Comparison of ENCODE assay signal across 24 cellular contexts in genomic region chr12:52910248-52910883, GRCh38. TPM values are rescaled to one million over a fixed set of nuclear protein-coding genes. Genes with fewer than 3 reads are reported as not detected.
A peak's percentile ranks its signal among the peaks of the same experiment; 100 is the strongest.
DNase-seq lines count a peak whose midpoint lies in the region; ATAC-seq, FAIRE-seq and TF ChIP-seq lines count a peak whose summit lies in the region.
"Had no signal": no experiment of that assay in that cellular context is flagged by ENCODE, and none has a peak within 500 bp of the region (broad histone marks: within the 10 kb centered on the region; RNA-seq: fewer than 3 reads in every experiment).

No MANE protein-coding gene starts in this region.

- H4K20me1 ChIP-seq in OCI-LY7 (ENCODE audit: insufficient read depth, low read length), result no peaks in the 10 kb centered on the region
- no peaks in the 10 kb centered on the region for H4K20me1 ChIP-seq in endothelial cell of umbilical vein (replicated peaks; ENCODE audit: control insufficient read depth, extremely low read depth, insufficient read depth, low read length)

- peak overlapping the region; percentile 64 for H3K27ac Mint-ChIP-seq in Calu3 (ENCODE audit: unreplicated experiment)
- H3K27ac Mint-ChIP-seq: activated B cell treated with CpG ODN at 0.5 μM for 24 hours; activated naive CD8-positive, alpha-beta T cell treated with anti-CD3 and anti-CD28 coated beads for 36 hours; CD4-positive, alpha-beta T cell had no signal

- H3K27me3 Mint-ChIP-seq in Calu3 (ENCODE audit: unreplicated experiment), result no peaks in the 10 kb centered on the region
- H3K27me3 Mint-ChIP-seq: activated naive CD8-positive, alpha-beta T cell treated with anti-CD3 and anti-CD28 coated beads for 36 hours had no signal

- H2AFZ ChIP-seq in OCI-LY7 (ENCODE audit: low read length) (peak overlapping the region; percentile 33), endothelial cell of umbilical vein (ENCODE audit: low read depth, low read length) (peak overlapping the region; percentile 55), parathyroid adenoma (peak overlapping the region; percentile 35)

- H3K9ac ChIP-seq in endothelial cell of umbilical vein (replicated peaks; ENCODE audit: extremely low read depth, insufficient read depth, low read length) (no peak overlapping the region), parathyroid adenoma (no peak overlapping the region)

- in situ Hi-C loops in gastrocnemius medialis (cut with MboI; ENCODE audit: low sequenced_read_pairs in 4 of 4), result no loop called here

- H3K9me3 ChIP-seq in OCI-LY7 (ENCODE audit: low read length) (no peaks in the 10 kb centered on the region), endothelial cell of umbilical vein (replicated peaks; ENCODE audit: control insufficient read depth, insufficient read depth, low read length) (no peaks in the 10 kb centered on the region), parathyroid adenoma (ENCODE audit: control insufficient read depth, low read length) (no peaks in the 10 kb centered on the region), gastrocnemius medialis (no peaks in the 10 kb centered on the region)
- H3K9me3 ChIP-seq: heart right ventricle, mucosa of descending colon, testis had no signal

- H3K4me2 ChIP-seq in OCI-LY7 (ENCODE audit: low read length) (no peak overlapping the region), endothelial cell of umbilical vein (ENCODE audit: insufficient read depth, low read length) (no peak overlapping the region), parathyroid adenoma (ENCODE audit: low read length) (no peak overlapping the region)

- H3K36me3 Mint-ChIP-seq in Calu3 (ENCODE audit: insufficient read depth, unreplicated experiment), result peaks cover 33% of the 10 kb centered on the region
- H3K36me3 Mint-ChIP-seq: activated naive CD8-positive, alpha-beta T cell treated with anti-CD3 and anti-CD28 coated beads for 36 hours had no signal

- peaks cover 53% of the 10 kb centered on the region for H3K4me1 Mint-ChIP-seq in Calu3 (ENCODE audit: low read depth, unreplicated experiment)
- H3K4me1 Mint-ChIP-seq: activated B cell treated with CpG ODN at 0.5 μM for 24 hours had no signal

- H3K36me3 ChIP-seq in OCI-LY7 (ENCODE audit: insufficient read depth, low read length) (no peaks in the 10 kb centered on the region), endothelial cell of umbilical vein (ENCODE audit: control insufficient read depth in 2 of 2, extremely low read depth in 1 of 2, insufficient read depth in 2 of 2, low read length in 2 of 2) (no peaks in the 10 kb centered on the region), parathyroid adenoma (ENCODE audit: control insufficient read depth, insufficient read depth, low read length) (no peaks in the 10 kb centered on the region), gastrocnemius medialis (no peaks in the 10 kb centered on the region)
- H3K36me3 ChIP-seq: heart right ventricle had no signal

- H3K4me3 Mint-ChIP-seq in Calu3 (ENCODE audit: low read depth, unreplicated experiment), result no peak overlapping the region
- H3K4me3 Mint-ChIP-seq: activated B cell treated with CpG ODN at 0.5 μM for 24 hours; activated naive CD8-positive, alpha-beta T cell treated with anti-CD3 and anti-CD28 coated beads for 36 hours; CD4-positive, alpha-beta T cell had no signal

- CTCF ChIA-PET in Calu3 (lab: Charles Lee), result no interaction called here
- CTCF ChIA-PET in OCI-LY7 (lab: Charles Lee; ENCODE audit: unreplicated experiment), result interaction anchor here (0.6 kb wide), 2 partner anchors 30 to 1273 kb away, joined by 6 to 9 read pairs; no protein-coding TSS in a partner anchor
- CTCF ChIA-PET in endothelial cell of umbilical vein (lab: Charles Lee), result interaction anchor here (0.6 to 2.7 kb wide), 9 partner anchors 9 to 70 kb away, joined by 3 to 14 read pairs (median 6); no protein-coding TSS in a partner anchor

- no peaks in the 10 kb centered on the region for H3K27me3 ChIP-seq in endothelial cell of umbilical vein (ENCODE audit: control insufficient read depth in 2 of 2, insufficient read depth in 2 of 2, low read length in 2 of 2)
- H3K27me3 ChIP-seq in parathyroid adenoma (ENCODE audit: control insufficient read depth, insufficient read depth, low read length), result no peaks in the 10 kb centered on the region
- H3K27me3 ChIP-seq in gastrocnemius medialis, result peaks cover 0 to 3% (median 0%) of the 10 kb centered on the region in 3 donors
- H3K27me3 ChIP-seq: heart right ventricle, testis had no signal

- dilution Hi-C loops in endothelial cell of umbilical vein (cut with MboI; ENCODE audit: extremely low pct_ligation_motif_present, low sequenced_read_pairs), result no loop called here

- FAIRE-seq in endothelial cell of umbilical vein (lab: Jason Lieb, UNC), result no peak

- H3K4me1 ChIP-seq in OCI-LY7 (ENCODE audit: insufficient read depth, low read length, poor library complexity, severe bottlenecking) (peaks cover 28% of the 10 kb centered on the region), endothelial cell of umbilical vein (ENCODE audit: control insufficient read depth, extremely low read depth, insufficient read depth, low read length) (peaks cover 7% of the 10 kb centered on the region), parathyroid adenoma (peaks cover 27% of the 10 kb centered on the region), gastrocnemius medialis (no peaks in the 10 kb centered on the region)

- BruUV-seq in Calu3 (replicated peaks; lab: Mats Ljungman, UMichigan) (no TSS peak), OCI-LY7 (replicated peaks; lab: Mats Ljungman, UMichigan) (no TSS peak), endothelial cell of umbilical vein (replicated peaks; lab: Mats Ljungman, UMichigan) (no TSS peak)

- H3K79me2 ChIP-seq in OCI-LY7 (ENCODE audit: insufficient read depth, low read depth, low read length), result no peaks in the 10 kb centered on the region
- H3K79me2 ChIP-seq in endothelial cell of umbilical vein (ENCODE audit: control insufficient read depth, insufficient read depth, low read length), result no peaks in the 10 kb centered on the region
- no peaks in the 10 kb centered on the region for H3K79me2 ChIP-seq in parathyroid adenoma

- no peaks in the 10 kb centered on the region for H3K9me3 Mint-ChIP-seq in Calu3 (ENCODE audit: low read depth, unreplicated experiment)
- H3K9me3 Mint-ChIP-seq: activated B cell treated with CpG ODN at 0.5 μM for 24 hours; activated naive CD8-positive, alpha-beta T cell treated with anti-CD3 and anti-CD28 coated beads for 36 hours; CD4-positive, alpha-beta T cell had no signal

- POLR2A ChIA-PET in OCI-LY7 (lab: Charles Lee), result interaction anchor here (0.6 kb wide), 1 partner anchor 24 kb away, joined by 3 read pairs; no protein-coding TSS in a partner anchor
- POLR2A ChIA-PET in endothelial cell of umbilical vein (lab: Charles Lee), result no interaction called here

- H3K4me3 ChIP-seq in OCI-LY7 (ENCODE audit: low read depth, low read length, poor library complexity, severe bottlenecking), result no peak overlapping the region
- no peak overlapping the region for H3K4me3 ChIP-seq in endothelial cell of umbilical vein (replicated peaks in 1 of 3; ENCODE audit: insufficient read depth in 1 of 3, low read depth in 1 of 3, low read length in 3 of 3)
- H3K4me3 ChIP-seq in parathyroid adenoma (ENCODE audit: low read depth, low read length), result no peak overlapping the region
- no peak overlapping the region for H3K4me3 ChIP-seq in gastrocnemius medialis
- H3K4me3 ChIP-seq: heart right ventricle, mucosa of descending colon, testis had no signal

- H3K9me2 ChIP-seq in OCI-LY7 (ENCODE audit: insufficient read depth, low read length), result no peaks in the 10 kb centered on the region

- H3K9me1 ChIP-seq in endothelial cell of umbilical vein (replicated peaks; ENCODE audit: control insufficient read depth, extremely low read depth, insufficient read depth, low read length), result no peaks in the 10 kb centered on the region

- DNase-seq in Calu3, result no peak
- no peak for DNase-seq in OCI-LY7 (ENCODE audit: low spot score)
- no peak for DNase-seq in endothelial cell of umbilical vein (ENCODE audit: low read depth, low spot score)
- DNase-seq in inferior parietal cortex (ENCODE audit: extremely low spot score), result no peak
- no peak for DNase-seq in gastrocnemius medialis
- DNase-seq in NCI-H1694 treated with DMSO at 0.1 percent for 48 hours (lab: John Stamatoyannopoulos, UW), result no peak
- DNase-seq: activated B cell treated with CpG ODN at 0.5 μM for 24 hours; activated naive CD8-positive, alpha-beta T cell treated with anti-CD3 and anti-CD28 coated beads for 36 hours; CD4-positive, alpha-beta T cell; erythroblast; foreskin fibroblast; GDM1; GOT3; heart right ventricle; Kasumi-1; left ventricle myocardium superior; mucosa of descending colon; NCI-H187; NCI-H526 treated with DMSO at 0.1 percent for 48 hours; stimulated activated CD4-positive, alpha-beta T cell treated with anti-CD3 and anti-CD28 coated beads, Interleukin-4, amount 100 ng/mL, for 4 hours; stimulated activated naive CD4-positive, alpha-beta T cell treated with Interleukin-2 at 50 U/mL for 16 hours; testis had no signal

- no peak for ATAC-seq in gastrocnemius medialis
- ATAC-seq: heart right ventricle, left ventricle myocardium superior, mucosa of descending colon, sciatic nerve had no signal

- TF ChIP-seq CTCF in Calu3 (IDR thresholded peaks at IDR 0.05; ENCODE audit: unreplicated experiment) (no peak), OCI-LY7 (conservative IDR thresholded peaks at IDR 0.05; ENCODE audit: low read length) (no peak), endothelial cell of umbilical vein (IDR thresholded peaks at IDR 0.05; ENCODE audit: extremely low read depth in 1 of 2, insufficient read depth in 1 of 2, low read depth in 1 of 2, low read length in 2 of 2) (no peak), parathyroid adenoma (IDR thresholded peaks at IDR 0.05) (no peak), gastrocnemius medialis (IDR thresholded peaks at IDR 0.05 in 4 of 5, conservative IDR thresholded peaks at IDR 0.05 in 1 of 5) (no peak)

- no peak for TF ChIP-seq POLR2A in endothelial cell of umbilical vein (IDR thresholded peaks at IDR 0.05; ENCODE audit: low read depth, low read length)
- no peak for TF ChIP-seq POLR2A in gastrocnemius medialis (IDR thresholded peaks at IDR 0.05)

- intact Hi-C loops in Calu3 (cut with micrococcal nuclease; ENCODE audit: unreplicated experiment) (no loop called here), OCI-LY7 (cut with micrococcal nuclease; ENCODE audit: unreplicated experiment) (no loop called here), endothelial cell of umbilical vein (cut with micrococcal nuclease) (no loop called here), gastrocnemius medialis (cut with DNase I; ENCODE audit: low total_unique reads) (no loop called here)

- H3K27ac ChIP-seq in OCI-LY7 (ENCODE audit: low read depth, low read length, poor library complexity, severe bottlenecking) (no peak overlapping the region), endothelial cell of umbilical vein (ENCODE audit: insufficient read depth, low read depth, low read length) (no peak overlapping the region), parathyroid adenoma (peak overlapping the region; percentile 39), gastrocnemius medialis (no peak overlapping the region)
- H3K27ac ChIP-seq: heart right ventricle, testis had no signal

RNA-seq across cellular contexts. Expression of gene KRT8, which starts 5.5 kb away (rescaled TPM):
- total RNA-seq in Calu3 (2022) (2,474 and 2,821 TPM in 2 replicates), OCI-LY7 (2022) (0.89 TPM in 2 replicates), endothelial cell of umbilical vein (22.1 and 31.7 TPM in 2 replicates), gastrocnemius medialis (1 to 10 TPM in 3 of 4 donors, not detected in 1; 1.4 to 7.0 (median 3.1) TPM)
- total RNA-seq in OCI-LY7 (2014; rRNA removed; shearing (Covaris generic)), result 0.16 TPM in 1 of 2 replicates, not detected in the other
- 23.5 and 25.8 TPM in 2 replicates for polyA plus RNA-seq in endothelial cell of umbilical vein
- 22.8 and 28.4 TPM in 2 replicates for polyA plus RNA-seq in endothelial cell of umbilical vein (2011; cell fraction: cytosol; rRNA removed)
- polyA plus RNA-seq in endothelial cell of umbilical vein (2011; cell fraction: nucleus; rRNA removed), result 16.9 and 55.4 TPM in 2 replicates
- polyA plus RNA-seq in endothelial cell of umbilical vein (2012), result 27.8 and 42.2 TPM in 2 replicates
- 29.3 and 35.1 TPM in 2 replicates for polyA minus RNA-seq in endothelial cell of umbilical vein
- 769 TPM for polyA minus RNA-seq in endothelial cell of umbilical vein (2011; cell fraction: cytosol; rRNA and poly(A)+ RNA removed)
- 11.2 and 15.6 TPM in 2 replicates for polyA minus RNA-seq in endothelial cell of umbilical vein (2011; cell fraction: nucleus; rRNA and poly(A)+ RNA removed)

RNA-seq across cellular contexts. Expression of gene KRT18, which starts 38.6 kb away (rescaled TPM):
- 1,777 and 1,816 TPM in 2 replicates for total RNA-seq in Calu3 (2022)
- total RNA-seq in OCI-LY7 (2014; rRNA removed; shearing (Covaris generic)), result not detected in 2 replicates
- total RNA-seq in OCI-LY7 (2022), result not detected in 2 replicates
- 233 and 235 TPM in 2 replicates for total RNA-seq in endothelial cell of umbilical vein
- polyA plus RNA-seq in endothelial cell of umbilical vein, result 178 and 216 TPM in 2 replicates
- 279 and 287 TPM in 2 replicates for polyA plus RNA-seq in endothelial cell of umbilical vein (2011; cell fraction: cytosol; rRNA removed)
- polyA plus RNA-seq in endothelial cell of umbilical vein (2011; cell fraction: nucleus; rRNA removed), result 212 and 213 TPM in 2 replicates
- polyA plus RNA-seq in endothelial cell of umbilical vein (2012), result 236 and 321 TPM in 2 replicates
- polyA minus RNA-seq in endothelial cell of umbilical vein, result 162 and 170 TPM in 2 replicates
- polyA minus RNA-seq in endothelial cell of umbilical vein (2011; cell fraction: cytosol; rRNA and poly(A)+ RNA removed), result 537 TPM
- polyA minus RNA-seq in endothelial cell of umbilical vein (2011; cell fraction: nucleus; rRNA and poly(A)+ RNA removed), result 50.7 and 51.4 TPM in 2 replicates
- 1 to 10 TPM in 3 of 4 donors, under 1 TPM in 1; 0.97 to 6.7 (median 2.7) TPM for total RNA-seq in gastrocnemius medialis

Comparison
In these comparisons a context has a peak if more than half of its experiments do, and no peak if none do; other contexts are left out.
1. RNA of gene KRT8, which starts 5.5 kb away (total RNA-seq): 2,474 to 2,821 TPM in Calu3; 22.1 to 31.7 TPM in endothelial cell of umbilical vein, 1.4 to 7.0 TPM in gastrocnemius medialis and 0.16 to 0.89 TPM in OCI-LY7; every median in the first group is over 10 times any median in the second.
2. RNA of gene KRT18, which starts 38.6 kb away (total RNA-seq): 1,777 to 1,816 TPM in Calu3 and 233 to 235 TPM in endothelial cell of umbilical vein; 0.97 to 6.7 TPM in gastrocnemius medialis and not detected in OCI-LY7; every median in the first group is over 10 times any median in the second.
3. Peak in every context shown above with its lines, with median percentiles within 50 percentile points of each other: H2AFZ ChIP-seq.